ENCODE assay signal across 8 cellular contexts in the genomic region with DNA sequence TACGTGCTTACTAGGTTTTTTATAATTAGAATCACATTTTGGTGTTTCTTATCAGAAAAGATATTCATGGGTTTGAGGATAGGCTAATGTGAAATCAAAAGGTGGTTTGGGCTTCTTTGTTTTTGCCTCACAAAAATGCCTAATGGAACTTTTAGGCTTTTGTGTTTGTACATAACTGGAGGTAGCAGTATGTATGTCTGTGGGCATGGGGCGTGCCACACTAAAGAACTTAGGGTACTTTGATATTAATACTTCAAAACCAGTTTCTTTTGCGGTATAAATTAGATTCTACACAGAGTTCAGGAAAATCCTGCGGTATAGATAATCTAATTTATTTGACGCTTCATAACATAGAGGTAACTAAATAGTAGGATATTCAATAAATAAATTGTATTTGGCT. TPM values are rescaled to one million over a fixed set of nuclear protein-coding genes. Genes with fewer than 3 reads are reported as not detected.
DNase-seq lines count a peak whose midpoint lies in the region; ATAC-seq lines count a peak whose summit lies in the region.
"Had no signal": no experiment of that assay in that cellular context is flagged by ENCODE, and none has a peak within 500 bp of the region (broad histone marks: within the 10 kb centered on the region; RNA-seq: fewer than 3 reads in every experiment).

No MANE protein-coding gene starts in this region.

- no peaks in the 10 kb centered on the region for H3K9me3 ChIP-seq in HUES48 (ENCODE audit: control insufficient read depth, insufficient read depth, low read length)
- no peaks in the 10 kb centered on the region for H3K9me3 ChIP-seq in iPS-18a (ENCODE audit: control insufficient read depth, low read depth, low read length)

- H3K4me3 ChIP-seq in HUES48 (ENCODE audit: low read depth, low read length) = peak overlapping the region; percentile 94
- H3K4me3 ChIP-seq in iPS-18a (ENCODE audit: low read length) = peak overlapping the region; percentile 82

- ATAC-seq in activated T-helper 17 cell treated with anti-CD3 and anti-CD28 coated beads, Interleukin-2, amount 50 U/mL, for 72 hours (replicated peaks) = no peak
- no peak for ATAC-seq in GM21515 (IDR thresholded peaks at IDR 0.05; ENCODE audit: unreplicated experiment)

- H3K27ac ChIP-seq in HUES48 (ENCODE audit: low read depth, low read length) = no peak overlapping the region
- H3K27ac ChIP-seq in iPS-18a (ENCODE audit: low read length) = no peak overlapping the region

- H3K27me3 ChIP-seq in HUES48 (ENCODE audit: control insufficient read depth, insufficient read depth, low read length) (no peaks in the 10 kb centered on the region), iPS-18a (ENCODE audit: control insufficient read depth, insufficient read depth, low read length) (no peaks in the 10 kb centered on the region)

- H3K9me3 Mint-ChIP-seq in activated T-helper 17 cell treated with anti-CD3 and anti-CD28 coated beads, Interleukin-2, amount 50 U/mL, for 72 hours = no peaks in the 10 kb centered on the region

- no peaks in the 10 kb centered on the region for H3K27me3 Mint-ChIP-seq in activated T-helper 17 cell treated with anti-CD3 and anti-CD28 coated beads, Interleukin-2, amount 50 U/mL, for 72 hours

- peak in 4 of 6 experiments; percentile 1 to 48 (median 27) for DNase-seq in stimulated activated naive CD4-positive, alpha-beta T cell (lab: John Stamatoyannopoulos, UW)
- no peak for DNase-seq in cerebellar cortex (ENCODE audit: low spot score)
- DNase-seq in DMS114 treated with DMSO at 0.1 percent for 48 hours (lab: John Stamatoyannopoulos, UW; ENCODE audit: unreplicated experiment) = no peak
- DNase-seq: activated effector memory CD4-positive, alpha-beta T cell treated with anti-CD3 and anti-CD28 coated beads, Interleukin-2, amount 50 U/mL, for 16 hours had no signal

- peaks cover 57% of the 10 kb centered on the region for H3K36me3 Mint-ChIP-seq in activated T-helper 17 cell treated with anti-CD3 and anti-CD28 coated beads, Interleukin-2, amount 50 U/mL, for 72 hours (ENCODE audit: low read depth)

- H3K36me3 ChIP-seq in HUES48 (ENCODE audit: control insufficient read depth, insufficient read depth, low read length) (no peaks in the 10 kb centered on the region), iPS-18a (ENCODE audit: control insufficient read depth, low read depth, low read length) (no peaks in the 10 kb centered on the region)

- H3K4me1 Mint-ChIP-seq in activated T-helper 17 cell treated with anti-CD3 and anti-CD28 coated beads, Interleukin-2, amount 50 U/mL, for 72 hours = peaks cover 24% of the 10 kb centered on the region

- peak overlapping the region; percentile 92 for H3K4me3 Mint-ChIP-seq in activated T-helper 17 cell treated with anti-CD3 and anti-CD28 coated beads, Interleukin-2, amount 50 U/mL, for 72 hours

- H3K4me1 ChIP-seq in HUES48 (ENCODE audit: control insufficient read depth, insufficient read depth, low read length) = peaks cover 33% of the 10 kb centered on the region
- peaks cover 26% of the 10 kb centered on the region for H3K4me1 ChIP-seq in iPS-18a (ENCODE audit: control insufficient read depth, low read depth, low read length)

- H3K27ac Mint-ChIP-seq in activated T-helper 17 cell treated with anti-CD3 and anti-CD28 coated beads, Interleukin-2, amount 50 U/mL, for 72 hours = peak overlapping the region; percentile 96

- H3K9ac ChIP-seq in HUES48 (ENCODE audit: low read depth, low read length) (no peak overlapping the region), iPS-18a (ENCODE audit: low read length) (no peak overlapping the region)

RNA-seq across cellular contexts. Expression of gene ETV6, which starts 1.9 kb away (rescaled TPM):
- 10 to 100 TPM; 45.9 to 49.0 TPM for total RNA-seq in activated T-helper 17 cell treated with anti-CD3 and anti-CD28 coated beads, Interleukin-2, amount 50 U/mL, for 72 hours

Comparison
In these comparisons a context has a peak if more than half of its experiments do, and no peak if none do; other contexts are left out.
1. DNase-seq: peak in stimulated activated naive CD4-positive, alpha-beta T cell (4 of 6); none in cerebellar cortex (single experiment) and DMS114 treated with DMSO at 0.1 percent for 48 hours (single experiment).